9 cellular contexts compared by ENCODE assay signal in genomic region chr11:10742460-10743208, GRCh38. TPM values are rescaled to one million over a fixed set of nuclear protein-coding genes. Genes with fewer than 3 reads are reported as not detected.
DNase-seq lines count a peak whose midpoint lies in the region; ATAC-seq and TF ChIP-seq lines count a peak whose summit lies in the region.
"Had no signal": no experiment of that assay in that cellular context is flagged by ENCODE, and none has a peak within 500 bp of the region (broad histone marks: within the 10 kb centered on the region; RNA-seq: fewer than 3 reads in every experiment).

No MANE protein-coding gene starts in this region.

- 70% methylated on average over 9 of the region's 9 CpGs for WGBS in smooth muscle cell (ENCODE audit: low lambda C conversion rate)

- no peaks in the 10 kb centered on the region for H3K27me3 ChIP-seq in CD8-positive, alpha-beta memory T cell (ENCODE audit: insufficient read depth, low read length, poor library complexity, severe bottlenecking)
- no peaks in the 10 kb centered on the region for H3K27me3 ChIP-seq in left lung
- H3K27me3 ChIP-seq in MG63: no peaks in the 10 kb centered on the region
- H3K27me3 ChIP-seq in smooth muscle cell (ENCODE audit: low read depth): no peaks in the 10 kb centered on the region
- H3K27me3 ChIP-seq: heart right ventricle had no signal

- peak overlapping the region; percentile 85 to 96 (median 91) for H3K27ac Mint-ChIP-seq in CD8-positive, alpha-beta memory T cell
- H3K27ac Mint-ChIP-seq in activated T-helper 1 cell treated with anti-CD3 and anti-CD28 coated beads, Interleukin-12 subunit alpha, Interleukin-12 subunit beta, Interleukin-2, Interleukin-4 antibody, amounts not matched to agents 30 ng/mL and 10 ng/mL and 1 ng/mL, durations not matched to agents 14 hours and 24 hours and 36 hours: peak overlapping the region; percentile 7

- H3K4me2 ChIP-seq in smooth muscle cell: no peak overlapping the region

- no peaks in the 10 kb centered on the region for H3F3A ChIP-seq in smooth muscle cell (ENCODE audit: low read depth)

- no peaks in the 10 kb centered on the region for H3K36me3 Mint-ChIP-seq in CD8-positive, alpha-beta memory T cell
- H3K36me3 Mint-ChIP-seq in activated T-helper 1 cell treated with anti-CD3 and anti-CD28 coated beads, Interleukin-12 subunit alpha, Interleukin-12 subunit beta, Interleukin-2, Interleukin-4 antibody, amounts not matched to agents 30 ng/mL and 10 ng/mL and 1 ng/mL, durations not matched to agents 14 hours and 24 hours and 36 hours (ENCODE audit: low read depth): no peaks in the 10 kb centered on the region

- H3K36me3 ChIP-seq in CD8-positive, alpha-beta memory T cell (ENCODE audit: insufficient read depth, low read length): no peaks in the 10 kb centered on the region
- H3K36me3 ChIP-seq in left lung: no peaks in the 10 kb centered on the region
- H3K36me3 ChIP-seq in MG63: no peaks in the 10 kb centered on the region
- H3K36me3 ChIP-seq in smooth muscle cell (ENCODE audit: low read depth): no peaks in the 10 kb centered on the region
- H3K36me3 ChIP-seq: heart right ventricle had no signal

- no peaks in the 10 kb centered on the region for H3K79me2 ChIP-seq in smooth muscle cell (ENCODE audit: low read depth)

- no peak overlapping the region for H3K9ac ChIP-seq in smooth muscle cell (ENCODE audit: low read depth)

- CTCF ChIA-PET in CD8-positive, alpha-beta memory T cell (lab: Charles Lee): interaction anchor here (1.4 to 1.7 kb wide), 4 partner anchors 8 to 15 kb away, joined by 3 to 6 read pairs (median 4); partner anchors contain the start of gene CTR9

- no peaks in the 10 kb centered on the region for H4K20me1 ChIP-seq in smooth muscle cell (ENCODE audit: low read depth)

- peak overlapping the region; percentile 45 to 86 (median 77) for H3K4me3 Mint-ChIP-seq in CD8-positive, alpha-beta memory T cell
- H3K4me3 Mint-ChIP-seq in activated T-helper 1 cell treated with anti-CD3 and anti-CD28 coated beads, Interleukin-12 subunit alpha, Interleukin-12 subunit beta, Interleukin-2, Interleukin-4 antibody, amounts not matched to agents 30 ng/mL and 10 ng/mL and 1 ng/mL, durations not matched to agents 14 hours and 24 hours and 36 hours: peak overlapping the region; percentile 27

- DNase-seq in CD8-positive, alpha-beta memory T cell: peak in 4 of 5 donors; percentile 26 to 67 (median 44)
- DNase-seq in HS-5 (ENCODE audit: low read depth) (peak; percentile 47), left lung (no peak), MG63 (no peak), smooth muscle cell (lab: John Stamatoyannopoulos, UW; ENCODE audit: unreplicated experiment) (no peak), superior temporal gyrus (ENCODE audit: extremely low spot score) (no peak)
- DNase-seq in activated T-helper 1 cell treated with anti-CD3 and anti-CD28 coated beads, Interleukin-12 subunit alpha, Interleukin-12 subunit beta, Interleukin-2, Interleukin-4 antibody, amounts not matched to agents 30 ng/mL and 10 ng/mL and 1 ng/mL, durations not matched to agents 14 hours and 24 hours and 36 hours (ENCODE audit: low spot score): peak; percentile 17
- DNase-seq: heart right ventricle had no signal

- H3K4me3 ChIP-seq in CD8-positive, alpha-beta memory T cell (ENCODE audit: low read length): no peak overlapping the region
- H3K4me3 ChIP-seq in left lung: no peak overlapping the region
- H3K4me3 ChIP-seq in MG63: no peak overlapping the region
- no peak overlapping the region for H3K4me3 ChIP-seq in smooth muscle cell

- H3K4me1 ChIP-seq in CD8-positive, alpha-beta memory T cell (ENCODE audit: insufficient read depth, low read length): peaks cover 35% of the 10 kb centered on the region
- H3K4me1 ChIP-seq in left lung (peaks cover 0 to 17% of the 10 kb centered on the region in 2 donors), smooth muscle cell (ENCODE audit: low read depth) (no peaks in the 10 kb centered on the region)

- intact Hi-C loops in activated T-helper 1 cell treated with anti-CD3 and anti-CD28 coated beads, Interleukin-12 subunit alpha, Interleukin-12 subunit beta, Interleukin-2, Interleukin-4 antibody, amounts not matched to agents 30 ng/mL and 10 ng/mL and 1 ng/mL, durations not matched to agents 14 hours and 24 hours and 36 hours (cut with micrococcal nuclease): loop anchor here (1.0 to 10.0 kb wide), 4 partner anchors 9 to 898 kb away; partner anchors contain the start of genes CTR9 and RNF141
- intact Hi-C loops in left lung (cut with DNase I): no loop called here

- peaks cover 0 to 1% of the 10 kb centered on the region in 2 donors for H3K27me3 Mint-ChIP-seq in CD8-positive, alpha-beta memory T cell
- H3K27me3 Mint-ChIP-seq in activated T-helper 1 cell treated with anti-CD3 and anti-CD28 coated beads, Interleukin-12 subunit alpha, Interleukin-12 subunit beta, Interleukin-2, Interleukin-4 antibody, amounts not matched to agents 30 ng/mL and 10 ng/mL and 1 ng/mL, durations not matched to agents 14 hours and 24 hours and 36 hours (ENCODE audit: insufficient read depth): no peaks in the 10 kb centered on the region

- H3K9me3 ChIP-seq in CD8-positive, alpha-beta memory T cell (ENCODE audit: low read length): no peaks in the 10 kb centered on the region
- H3K9me3 ChIP-seq in left lung (no peaks in the 10 kb centered on the region), MG63 (no peaks in the 10 kb centered on the region), smooth muscle cell (replicated peaks; ENCODE audit: low read depth) (no peaks in the 10 kb centered on the region)
- H3K9me3 ChIP-seq: heart right ventricle had no signal

- H3K27ac ChIP-seq in CD8-positive, alpha-beta memory T cell (ENCODE audit: low read depth, low read length): peak overlapping the region; percentile 19
- no peak overlapping the region for H3K27ac ChIP-seq in left lung
- H3K27ac ChIP-seq in smooth muscle cell (ENCODE audit: low read depth): no peak overlapping the region

- POLR2A ChIA-PET in CD8-positive, alpha-beta memory T cell (lab: Charles Lee): interaction anchor here (1.5 kb wide), 1 partner anchor 9 kb away, joined by 3 read pairs; the partner anchor contains the start of gene CTR9

- H3K4me1 Mint-ChIP-seq in CD8-positive, alpha-beta memory T cell: peaks cover 33 to 49% (median 40%) of the 10 kb centered on the region in 3 donors
- peaks cover 35% of the 10 kb centered on the region for H3K4me1 Mint-ChIP-seq in activated T-helper 1 cell treated with anti-CD3 and anti-CD28 coated beads, Interleukin-12 subunit alpha, Interleukin-12 subunit beta, Interleukin-2, Interleukin-4 antibody, amounts not matched to agents 30 ng/mL and 10 ng/mL and 1 ng/mL, durations not matched to agents 14 hours and 24 hours and 36 hours (ENCODE audit: low read depth)

- TF ChIP-seq CTCF in left lung (IDR thresholded peaks at IDR 0.05): no peak
- no peak for TF ChIP-seq CTCF in smooth muscle cell (IDR thresholded peaks at IDR 0.05; ENCODE audit: borderline replicate concordance, insufficient read depth, poor library complexity, severe bottlenecking)

- H3K9me3 Mint-ChIP-seq in CD8-positive, alpha-beta memory T cell: no peaks in the 10 kb centered on the region
- H3K9me3 Mint-ChIP-seq in activated T-helper 1 cell treated with anti-CD3 and anti-CD28 coated beads, Interleukin-12 subunit alpha, Interleukin-12 subunit beta, Interleukin-2, Interleukin-4 antibody, amounts not matched to agents 30 ng/mL and 10 ng/mL and 1 ng/mL, durations not matched to agents 14 hours and 24 hours and 36 hours: no peaks in the 10 kb centered on the region

- ATAC-seq in left lung: peak; percentile 40
- no peak for ATAC-seq in GM21717 (IDR thresholded peaks at IDR 0.05; ENCODE audit: unreplicated experiment)

- no peak overlapping the region for H2AFZ ChIP-seq in smooth muscle cell (ENCODE audit: low read depth)

RNA-seq across cellular contexts. Expression of gene CTR9, which starts 8.4 kb away (rescaled TPM):
- total RNA-seq in CD8-positive, alpha-beta memory T cell: 10 to 100 TPM; 49.9 to 60.8 TPM
- polyA plus RNA-seq in CD8-positive, alpha-beta memory T cell: 57.9 TPM
- 46.2 and 51.1 TPM in 2 replicates for total RNA-seq in activated T-helper 1 cell treated with anti-CD3 and anti-CD28 coated beads, Interleukin-12 subunit alpha, Interleukin-12 subunit beta, Interleukin-2, Interleukin-4 antibody, amounts not matched to agents 30 ng/mL and 10 ng/mL and 1 ng/mL, durations not matched to agents 14 hours and 24 hours and 36 hours
- 10 to 100 TPM; 33.8 to 38.4 TPM for total RNA-seq in left lung
- total RNA-seq in MG63 (2014; rRNA removed; shearing (Covaris generic); ENCODE audit: low replicate concordance): 7.6 and 7.8 TPM in 2 replicates
- total RNA-seq in smooth muscle cell: 27.5 and 29.3 TPM in 2 replicates
- polyA plus RNA-seq in smooth muscle cell: 25.1 and 28.4 TPM in 2 replicates

RNA-seq across cellular contexts. Expression of gene IRAG1, which starts 49.1 kb away (rescaled TPM):
- not detected for total RNA-seq in CD8-positive, alpha-beta memory T cell
- not detected for polyA plus RNA-seq in CD8-positive, alpha-beta memory T cell
- total RNA-seq in activated T-helper 1 cell treated with anti-CD3 and anti-CD28 coated beads, Interleukin-12 subunit alpha, Interleukin-12 subunit beta, Interleukin-2, Interleukin-4 antibody, amounts not matched to agents 30 ng/mL and 10 ng/mL and 1 ng/mL, durations not matched to agents 14 hours and 24 hours and 36 hours: not detected in 2 replicates
- total RNA-seq in left lung (10 to 100 TPM; 17.0 to 17.5 TPM), smooth muscle cell (4.1 and 4.4 TPM in 2 replicates)
- not detected in 2 replicates for total RNA-seq in MG63 (2014; rRNA removed; shearing (Covaris generic); ENCODE audit: low replicate concordance)
- polyA plus RNA-seq in smooth muscle cell: 2.5 and 2.9 TPM in 2 replicates

Comparison
In these comparisons a context has a peak if more than half of its experiments do, and no peak if none do; other contexts are left out.
1. DNase-seq: peak in CD8-positive, alpha-beta memory T cell (4 of 5), HS-5 (single experiment) and activated T-helper 1 cell treated with anti-CD3 and anti-CD28 coated beads, Interleukin-12 subunit alpha, Interleukin-12 subunit beta, Interleukin-2, Interleukin-4 antibody, amounts not matched to agents 30 ng/mL and 10 ng/mL and 1 ng/mL, durations not matched to agents 14 hours and 24 hours and 36 hours (single experiment); none in left lung (0 of 2), MG63 (single experiment), smooth muscle cell (single experiment) and superior temporal gyrus (single experiment).